8 cellular contexts compared by ENCODE assay signal in genomic region chrX:23907106-23907495, GRCh38. TPM values are rescaled to one million over a fixed set of nuclear protein-coding genes. Genes with fewer than 3 reads are reported as not detected.
DNase-seq lines count a peak whose midpoint lies in the region; ATAC-seq, FAIRE-seq and TF ChIP-seq lines count a peak whose summit lies in the region.

No MANE protein-coding gene starts in this region.

- peak overlapping the region; percentile 61 for H3K9ac ChIP-seq in parathyroid adenoma

- POLR2A ChIA-PET in AG04450 (lab: Yijun Ruan, JAX), result interaction anchor here (1.0 to 2.4 kb wide), 3 partner anchors 123 to 126 kb away, joined by 4 to 6 read pairs (median 5); partner anchors contain the start of gene SAT1

- peaks cover 10% of the 10 kb centered on the region for H3K4me1 ChIP-seq in parathyroid adenoma

- ATAC-seq in GM21825 (IDR thresholded peaks at IDR 0.05; ENCODE audit: unreplicated experiment) (peak; percentile 6), SK-N-SH treated with all-trans-retinoic acid at 6 μM for 48 hours (peak; percentile 8)

- no peak for DNase-seq in AG04450 (ENCODE audit: low read depth, low spot score)
- no peak for DNase-seq in fibroblast of pulmonary artery (ENCODE audit: low read depth)
- no peak for DNase-seq in islet precursor cell
- no peak for DNase-seq in NOMO-1 (lab: John Stamatoyannopoulos, UW; ENCODE audit: unreplicated experiment in 2 of 2)
- DNase-seq in HTR-8/SVneo (ENCODE audit: insufficient read length, low spot score), result no peak

- peak overlapping the region; percentile 92 for H2AFZ ChIP-seq in parathyroid adenoma

- H3K27me3 ChIP-seq in AG04450 (ENCODE audit: control insufficient read depth, insufficient read depth, low read length) (no peaks in the 10 kb centered on the region), parathyroid adenoma (ENCODE audit: control insufficient read depth, insufficient read depth, low read length) (no peaks in the 10 kb centered on the region)

- CTCF ChIA-PET in AG04450 (lab: Charles Lee), result interaction anchor here (0.7 to 3.1 kb wide), 5 partner anchors 124 to 335 kb away, joined by 4 to 15 read pairs (median 5); partner anchors contain the start of genes EIF2S3 and SAT1

- H3K4me3 ChIP-seq in AG04450 (ENCODE audit: low read depth, low read length) (peak overlapping the region; percentile 68), fibroblast of pulmonary artery (replicated peaks; ENCODE audit: low read depth, low read length) (peak overlapping the region; percentile 67), parathyroid adenoma (ENCODE audit: low read depth, low read length) (peak overlapping the region; percentile 71)

- FAIRE-seq in HTR-8/SVneo (lab: Jason Lieb, UNC), result no peak

- peak overlapping the region; percentile 71 for H3K4me2 ChIP-seq in parathyroid adenoma (ENCODE audit: low read length)

- no peaks in the 10 kb centered on the region; the same call in 1 of the 2 replicates for H3K9me3 ChIP-seq in AG04450 (ENCODE audit: control insufficient read depth, insufficient read depth, low read length)
- no peaks in the 10 kb centered on the region for H3K9me3 ChIP-seq in parathyroid adenoma (ENCODE audit: control insufficient read depth, low read length)

- H3K79me2 ChIP-seq in parathyroid adenoma, result no peaks in the 10 kb centered on the region

- no peak for TF ChIP-seq CTCF in AG04450 (IDR thresholded peaks at IDR 0.05; ENCODE audit: low read depth, low read length)
- TF ChIP-seq CTCF in fibroblast of pulmonary artery (IDR thresholded peaks at IDR 0.05; ENCODE audit: low read length, missing control alignments), result no peak
- TF ChIP-seq CTCF in parathyroid adenoma (IDR thresholded peaks at IDR 0.05), result no peak

- H3K27ac ChIP-seq in AG04450 (ENCODE audit: low read depth, low read length) (no peak overlapping the region), parathyroid adenoma (peak overlapping the region; percentile 94)

- no peaks in the 10 kb centered on the region for H3K36me3 ChIP-seq in parathyroid adenoma (ENCODE audit: control insufficient read depth, insufficient read depth, low read length)

TF ChIP-seq in SK-N-SH treated with all-trans-retinoic acid at 6 μM for 48 hours, 23 proteins besides CTCF, POLR2A, EP300 and RAD21:
- no peak for TF ChIP-seq PPARA (CRISPR knock-in tag; IDR thresholded peaks at IDR 0.05; ENCODE audit: borderline replicate concordance)
- TF ChIP-seq TCF4 (CRISPR knock-in tag; IDR thresholded peaks at IDR 0.05; ENCODE audit: borderline replicate concordance), result no peak
- no peak for TF ChIP-seq ZNF565 (CRISPR knock-in tag; conservative IDR thresholded peaks at IDR 0.05; ENCODE audit: low read depth)
- no peak for TF ChIP-seq CREB5 (CRISPR knock-in tag; IDR thresholded peaks at IDR 0.05; ENCODE audit: low read depth)
- no peak for TF ChIP-seq SNAI2 (CRISPR knock-in tag; IDR thresholded peaks at IDR 0.05)
- TF ChIP-seq ZFP3 (CRISPR knock-in tag; IDR thresholded peaks at IDR 0.05), result no peak

RNA-seq across cellular contexts. Expression of gene APOO, which starts 0.6 kb away (rescaled TPM):
- 14.8 and 16.3 TPM in 2 replicates for polyA plus RNA-seq in AG04450 (2011; rRNA removed)
- 3.0 and 4.2 TPM in 2 replicates for polyA minus RNA-seq in AG04450 (2011; rRNA and poly(A)+ RNA removed)

RNA-seq across cellular contexts. Expression of gene CXorf58, which starts 0.7 kb away (rescaled TPM):
- not detected in 2 replicates for polyA plus RNA-seq in AG04450 (2011; rRNA removed)
- not detected in 2 replicates for polyA minus RNA-seq in AG04450 (2011; rRNA and poly(A)+ RNA removed)
